ENCODE assay signal across 1 cellular context in genomic region chr3:38130631-38131065, GRCh38.
TF ChIP-seq lines count a peak whose summit lies in the region.

No MANE protein-coding gene starts in this region.

TF ChIP-seq in HepG2, 621 proteins besides CTCF, POLR2A, EP300 and RAD21 (continued from another document and continues in another):
- TF ChIP-seq RBFOX2 (IDR thresholded peaks at IDR 0.05; ENCODE audit: low read depth, low read length) (no peak), SALL2 (CRISPR knock-in tag; IDR thresholded peaks at IDR 0.05) (no peak), AKAP8 (CRISPR knock-in tag; IDR thresholded peaks at IDR 0.05) (no peak), HNRNPK (IDR thresholded peaks at IDR 0.05; ENCODE audit: low read depth, low read length, poor library complexity, severe bottlenecking) (no peak), KDM5B (CRISPR knock-in tag; IDR thresholded peaks at IDR 0.05; ENCODE audit: borderline replicate concordance) (no peak), ZNF670 (CRISPR knock-in tag; IDR thresholded peaks at IDR 0.05; ENCODE audit: borderline replicate concordance) (0 out of 2 replicates have a peak, but pooled peaks have one; percentile 50), CHCHD3 (CRISPR knock-in tag; IDR thresholded peaks at IDR 0.05) (no peak), CC2D1A (CRISPR knock-in tag; IDR thresholded peaks at IDR 0.05) (no peak), ZNF17 (CRISPR knock-in tag; IDR thresholded peaks at IDR 0.05) (no peak), STAT6 (CRISPR knock-in tag; IDR thresholded peaks at IDR 0.05; ENCODE audit: borderline replicate concordance) (no peak), YEATS4 (CRISPR knock-in tag; IDR thresholded peaks at IDR 0.05; ENCODE audit: borderline replicate concordance) (peak; percentile 33; the same call in 1 of the 2 replicates), ZFP36L2 (CRISPR knock-in tag; IDR thresholded peaks at IDR 0.05) (no peak), GATAD1 (CRISPR knock-in tag; IDR thresholded peaks at IDR 0.05) (no peak), YY1 (IDR thresholded peaks at IDR 0.05; ENCODE audit: insufficient read depth, insufficient replicate concordance, low read depth, low read length) (no peak), ZNF280B (CRISPR knock-in tag; IDR thresholded peaks at IDR 0.05; ENCODE audit: borderline replicate concordance) (no peak), KLF6 (CRISPR knock-in tag; IDR thresholded peaks at IDR 0.05) (no peak), NFKB2 (CRISPR knock-in tag; IDR thresholded peaks at IDR 0.05; ENCODE audit: borderline replicate concordance) (no peak; the same call in 1 of the 2 replicates), EEA1 (CRISPR knock-in tag; IDR thresholded peaks at IDR 0.05; ENCODE audit: borderline replicate concordance) (no peak), IKZF4 (CRISPR knock-in tag; IDR thresholded peaks at IDR 0.05; ENCODE audit: borderline replicate concordance, low read depth, not compliant biosample characterization) (no peak), RNF219 (CRISPR knock-in tag; IDR thresholded peaks at IDR 0.05) (no peak), THRA (CRISPR knock-in tag; IDR thresholded peaks at IDR 0.05; ENCODE audit: borderline replicate concordance) (no peak; the same call in 1 of the 2 replicates), ZSCAN29 (CRISPR knock-in tag; conservative IDR thresholded peaks at IDR 0.05) (no peak), ARNT (IDR thresholded peaks at IDR 0.05) (no peak), NCOA1 (CRISPR knock-in tag; IDR thresholded peaks at IDR 0.05) (no peak), ZNF18 (CRISPR knock-in tag; IDR thresholded peaks at IDR 0.05; ENCODE audit: insufficient replicate concordance) (no peak), ZNF619 (CRISPR knock-in tag; IDR thresholded peaks at IDR 0.05) (no peak; the same call in 1 of the 2 replicates), ZGPAT (CRISPR knock-in tag; IDR thresholded peaks at IDR 0.05) (0 out of 2 replicates have a peak, but pooled peaks have one; percentile 21), CREB1 (IDR thresholded peaks at IDR 0.05) (no peak), CREB1 (CRISPR knock-in tag; IDR thresholded peaks at IDR 0.05) (no peak), AHR (CRISPR knock-in tag; IDR thresholded peaks at IDR 0.05) (no peak), NCOA5 (CRISPR knock-in tag; IDR thresholded peaks at IDR 0.05) (no peak), ZNF709 (CRISPR knock-in tag; IDR thresholded peaks at IDR 0.05) (no peak), TRIM24 (CRISPR knock-in tag; IDR thresholded peaks at IDR 0.05) (no peak), AHDC1 (CRISPR knock-in tag; IDR thresholded peaks at IDR 0.05; ENCODE audit: borderline replicate concordance) (peak; percentile 90; the same call in 1 of the 2 replicates), ZFP41 (CRISPR knock-in tag; IDR thresholded peaks at IDR 0.05; ENCODE audit: borderline replicate concordance) (no peak), TBP (CRISPR knock-in tag; IDR thresholded peaks at IDR 0.05) (no peak), BATF2 (CRISPR knock-in tag; IDR thresholded peaks at IDR 0.05) (no peak), ATF6 (CRISPR knock-in tag; conservative IDR thresholded peaks at IDR 0.05) (no peak), ZNF460 (CRISPR knock-in tag; IDR thresholded peaks at IDR 0.05; ENCODE audit: borderline replicate concordance) (no peak; the same call in 1 of the 2 replicates), NRL (CRISPR knock-in tag; IDR thresholded peaks at IDR 0.05; ENCODE audit: borderline replicate concordance) (no peak), ZNF275 (CRISPR knock-in tag; IDR thresholded peaks at IDR 0.05; ENCODE audit: borderline replicate concordance) (no peak), DNMT3B (CRISPR knock-in tag; conservative IDR thresholded peaks at IDR 0.05) (no peak)
